In genomic region chr15:77168616-77169015, GRCh38 we compare ENCODE assay signal across 22 cellular contexts.
"Had no signal": no experiment of that assay in that cellular context is flagged by ENCODE, and none has a peak within 500 bp of the region (broad histone marks: within the 10 kb centered on the region; RNA-seq: fewer than 3 reads in every experiment).

No MANE protein-coding gene starts in this region.

- H3K36me3 Mint-ChIP-seq: activated naive CD4-positive, alpha-beta T cell treated with anti-CD3 and anti-CD28 coated beads, Interleukin-2, amount 50 U/mL, for 72 hours; T-cell had no signal

- H3K9me3 ChIP-seq: adrenal gland, body of pancreas, esophagus muscularis mucosa, heart left ventricle, neutrophil, pancreas, psoas muscle, right atrium auricular region, upper lobe of right lung had no signal

- H3K27ac ChIP-seq: adrenal gland, body of pancreas, dorsolateral prefrontal cortex, esophagus muscularis mucosa, heart left ventricle, neutrophil, pancreas, psoas muscle, right atrium auricular region, upper lobe of right lung had no signal

- DNase-seq: activated CD8-positive, alpha-beta memory T cell treated with anti-CD3 and anti-CD28 coated beads, Interleukin-2, amount 50 U/mL, for 4 hours; activated T-cell treated with anti-CD3 and anti-CD28 coated beads, Interleukin-2, amount 50 U/mL, for 24 hours; adrenal gland; body of pancreas; dorsolateral prefrontal cortex; effector memory CD8-positive, alpha-beta T cell; heart left ventricle; left cardiac atrium; pancreas; psoas muscle; stimulated activated CD4-positive, alpha-beta T cell treated with anti-CD3 and anti-CD28 coated beads, Interleukin-12 subunit alpha, Interleukin-12 subunit beta, amount 100 ng/mL, for 4 hours; stimulated activated CD4-positive, alpha-beta T cell treated with anti-CD3 and anti-CD28 coated beads, Interleukin-4, amount 100 ng/mL, for 4 hours; stimulated activated naive CD8-positive, alpha-beta T cell treated with anti-CD3 and anti-CD28 coated beads, Interleukin-15, Interleukin-2, amounts not matched to agents 100 U/mL and 50 U/mL, for 24 hours; T-cell; upper lobe of right lung had no signal

- H3K4me1 ChIP-seq: adrenal gland, psoas muscle, right atrium auricular region, upper lobe of right lung had no signal

- H3K36me3 ChIP-seq: adrenal gland, esophagus muscularis mucosa, heart left ventricle, neutrophil, pancreas, right atrium auricular region, upper lobe of right lung had no signal

- H3K27ac Mint-ChIP-seq: activated naive CD4-positive, alpha-beta T cell treated with anti-CD3 and anti-CD28 coated beads, Interleukin-2, amount 50 U/mL, for 72 hours; activated T-cell treated with anti-CD3 and anti-CD28 coated beads, Interleukin-2, amount 50 U/mL, for 24 hours; activated T-helper 17 cell treated with anti-CD3 and anti-CD28 coated beads, Interleukin-2, amount 50 U/mL, for 72 hours; effector memory CD8-positive, alpha-beta T cell; T-cell had no signal

- H3K9me3 Mint-ChIP-seq: activated T-cell treated with anti-CD3 and anti-CD28 coated beads, Interleukin-2, amount 50 U/mL, for 24 hours; effector memory CD8-positive, alpha-beta T cell; memory B cell; nephron; T-cell had no signal

- ATAC-seq: activated naive CD4-positive, alpha-beta T cell treated with anti-CD3 and anti-CD28 coated beads, Interleukin-2, amount 50 U/mL, for 72 hours; activated T-helper 17 cell treated with anti-CD3 and anti-CD28 coated beads, Interleukin-2, amount 50 U/mL, for 72 hours; body of pancreas; effector memory CD8-positive, alpha-beta T cell; heart left ventricle; left cardiac atrium; pancreas; psoas muscle; stimulated activated naive CD8-positive, alpha-beta T cell treated with anti-CD3 and anti-CD28 coated beads, Interleukin-15, Interleukin-2, amounts not matched to agents 100 U/mL and 50 U/mL, for 24 hours; T-cell; upper lobe of right lung had no signal

- H3K4me3 Mint-ChIP-seq: activated T-cell treated with anti-CD3 and anti-CD28 coated beads, Interleukin-2, amount 50 U/mL, for 24 hours; activated T-helper 17 cell treated with anti-CD3 and anti-CD28 coated beads, Interleukin-2, amount 50 U/mL, for 72 hours; effector memory CD8-positive, alpha-beta T cell; memory B cell; nephron; T-cell had no signal

- H3K27me3 Mint-ChIP-seq: activated T-cell treated with anti-CD3 and anti-CD28 coated beads, Interleukin-2, amount 50 U/mL, for 24 hours; activated T-helper 17 cell treated with anti-CD3 and anti-CD28 coated beads, Interleukin-2, amount 50 U/mL, for 72 hours; effector memory CD8-positive, alpha-beta T cell; memory B cell; T-cell had no signal

- H3K4me3 ChIP-seq: adrenal gland, body of pancreas, dorsolateral prefrontal cortex, esophagus muscularis mucosa, heart left ventricle, pancreas, psoas muscle, right atrium auricular region, upper lobe of right lung had no signal

- H3K27me3 ChIP-seq: adrenal gland, body of pancreas, dorsolateral prefrontal cortex, esophagus muscularis mucosa, heart left ventricle, neutrophil, pancreas, right atrium auricular region, upper lobe of right lung had no signal
